In genomic region chr10:71844084-71844483, GRCh38 we compare ENCODE assay signal across 18 cellular contexts. TPM values are rescaled to one million over a fixed set of nuclear protein-coding genes. Genes with fewer than 3 reads are reported as not detected.
A peak's percentile ranks its signal among the peaks of the same experiment; 100 is the strongest.
DNase-seq lines count a peak whose midpoint lies in the region; ATAC-seq, FAIRE-seq and TF ChIP-seq lines count a peak whose summit lies in the region.
"Had no signal": no experiment of that assay in that cellular context is flagged by ENCODE, and none has a peak within 500 bp of the region (broad histone marks: within the 10 kb centered on the region; RNA-seq: fewer than 3 reads in every experiment).

No MANE protein-coding gene starts in this region.

- peaks cover 63% of the 10 kb centered on the region for H3K4me1 Mint-ChIP-seq in neural crest cell

- peaks cover 0 to 77% of the 10 kb centered on the region in 2 donors for H3K4me1 ChIP-seq in right atrium auricular region
- H3K4me1 ChIP-seq in GM12878 (ENCODE audit: control insufficient read depth, insufficient read depth, low read length): peaks cover 27% of the 10 kb centered on the region

- peak overlapping the region; percentile 14 for H3K4me3 Mint-ChIP-seq in neural crest cell
- H3K4me3 Mint-ChIP-seq: CD8-positive, alpha-beta T cell had no signal

- WGBS in GM12878 (ENCODE audit: insufficient coverage, insufficient replicate concordance, low lambda C conversion rate, missing lambda C conversion rate): 96% methylated on average over 2 of the region's 2 CpGs

- no peak for ATAC-seq in Right ventricle myocardium superior (ENCODE audit: poor library complexity)
- no peak for ATAC-seq in GM12878
- ATAC-seq: A549; CD8-positive, alpha-beta T cell; PC-3 had no signal

- BruUV-seq in GM12878 (replicated peaks; lab: Mats Ljungman, UMichigan): no TSS peak

- H3K27me3 Mint-ChIP-seq in neural crest cell (ENCODE audit: low read depth): no peaks in the 10 kb centered on the region

- TF ChIP-seq CTCF in right atrium auricular region (IDR thresholded peaks at IDR 0.05) (no peak), GM12878 (IDR thresholded peaks at IDR 0.05 in 2 of 3, conservative IDR thresholded peaks at IDR 0.05 in 1 of 3; ENCODE audit: control insufficient read depth in 2 of 3, extremely low read depth in 1 of 3, insufficient read depth in 1 of 3, low read depth in 3 of 3, low read length in 3 of 3) (no peak), neural crest cell (conservative IDR thresholded peaks at IDR 0.05) (no peak), D721Med (IDR thresholded peaks at IDR 0.05; ENCODE audit: insufficient read depth, missing control alignments) (no peak)

- RAD21 ChIA-PET in GM12878 (lab: Charles Lee; ENCODE audit: unreplicated experiment): no interaction called here

- H3K4me3 ChIP-seq in right atrium auricular region: no peak overlapping the region
- no peak overlapping the region for H3K4me3 ChIP-seq in GM12878
- H3K4me3 ChIP-seq: A549, SJSA1 had no signal

- no peak for DNase-seq in right atrium auricular region (ENCODE audit: low spot score)
- DNase-seq in Right ventricle myocardium superior: no peak
- no peak for DNase-seq in GM12878 (ENCODE audit: low read depth, low spot score)
- DNase-seq in neural crest cell (ENCODE audit: low read depth, low spot score): no peak
- no peak for DNase-seq in NCI-H1105 (lab: John Stamatoyannopoulos, UW)
- no peak for DNase-seq in SW 1271 (lab: John Stamatoyannopoulos, UW)
- no peak for DNase-seq in D721Med (ENCODE audit: insufficient read length, low spot score)
- DNase-seq in activated CD4-positive, alpha-beta T cell treated with anti-CD3 and anti-CD28 coated beads for 1 hour: no peak
- DNase-seq: Calu3; CD8-positive, alpha-beta T cell; KBM-7; NCI-H1417 treated with DMSO at 0.1 percent for 48 hours; NCI-H187 treated with DMSO at 0.1 percent for 48 hours; NCI-H345; NCI-H524 treated with DMSO at 0.1 percent for 48 hours; PC-3 had no signal

- POLR2A ChIA-PET in GM12878 (lab: Charles Lee): no interaction called here

- CTCF ChIA-PET in GM12878 (lab: Yijun Ruan, JAX): interaction anchor here (1.4 kb wide), 1 partner anchor 52 kb away, joined by 6 read pairs; no protein-coding TSS in a partner anchor

- peak overlapping the region; percentile 17 to 49 for H3K27ac ChIP-seq in right atrium auricular region
- H3K27ac ChIP-seq in GM12878 (ENCODE audit: control insufficient read depth, insufficient read depth): peak overlapping the region; percentile 47; the same call in 1 of the 2 replicates
- H3K27ac ChIP-seq: A549, SJSA1 had no signal

- TF ChIP-seq POLR2A in GM12878 (IDR thresholded peaks at IDR 0.05; ENCODE audit: low read depth, low read length): no peak

- H2AFZ ChIP-seq in GM12878 (ENCODE audit: control insufficient read depth, low read depth, low read length): no peak overlapping the region

- H3K79me2 ChIP-seq in GM12878 (ENCODE audit: control insufficient read depth, insufficient read depth, low read length): peaks cover 77% of the 10 kb centered on the region

- H3K27me3 ChIP-seq in right atrium auricular region (no peaks in the 10 kb centered on the region), GM12878 (replicated peaks in 1 of 2; ENCODE audit: control insufficient read depth in 2 of 2, insufficient read depth in 2 of 2, low read length in 1 of 2) (no peaks in the 10 kb centered on the region)
- H3K27me3 ChIP-seq: SJSA1 had no signal

- no peaks in the 10 kb centered on the region; the same call in 1 of the 2 replicates for H4K20me1 ChIP-seq in GM12878 (ENCODE audit: control insufficient read depth, insufficient read depth)

- no peak overlapping the region for H3K27ac Mint-ChIP-seq in neural crest cell (ENCODE audit: unreplicated experiment)
- H3K27ac Mint-ChIP-seq: CD8-positive, alpha-beta T cell had no signal

- in situ Hi-C loops in GM12878 (cut with MboI): no loop called here

- no peak overlapping the region for H3K9ac ChIP-seq in GM12878 (ENCODE audit: control insufficient read depth, insufficient read depth, low read length)

- no peak for TF ChIP-seq EP300 in GM12878 (IDR thresholded peaks at IDR 0.05; ENCODE audit: borderline replicate concordance in 1 of 2, control insufficient read depth in 1 of 2, low read depth in 2 of 2, low read length in 2 of 2)

- no peak for TF ChIP-seq RAD21 in GM12878 (IDR thresholded peaks at IDR 0.05; ENCODE audit: insufficient read depth, low read depth, low read length)

- H3K36me3 ChIP-seq in right atrium auricular region (no peaks in the 10 kb centered on the region), GM12878 (ENCODE audit: control insufficient read depth in 2 of 2, insufficient read depth in 2 of 2, low read length in 1 of 2) (no peaks in the 10 kb centered on the region; a peak in 1 of 4 replicates)
- H3K36me3 ChIP-seq: SJSA1 had no signal

- no peak overlapping the region for H3K4me2 ChIP-seq in GM12878 (ENCODE audit: control insufficient read depth, insufficient read depth)
- H3K4me2 ChIP-seq: A549 had no signal

- H3K36me3 Mint-ChIP-seq in neural crest cell (ENCODE audit: low read depth): no peaks in the 10 kb centered on the region

- intact Hi-C loops in Right ventricle myocardium superior (cut with DNase I) (no loop called here), GM12878 (cut with micrococcal nuclease; ENCODE audit: unreplicated experiment) (no loop called here)

- FAIRE-seq in GM12878 (lab: Jason Lieb, UNC) (no peak), D721Med (lab: Jason Lieb, UNC) (no peak)
- FAIRE-seq: A549 had no signal

- H3K9me3 ChIP-seq in right atrium auricular region (no peaks in the 10 kb centered on the region), GM12878 (replicated peaks; ENCODE audit: control insufficient read depth, insufficient read depth, low read length) (no peaks in the 10 kb centered on the region)
- H3K9me3 ChIP-seq: A549, SJSA1 had no signal

- SMC1A ChIA-PET in GM12878 (lab: Charles Lee; ENCODE audit: uncharacterized antibody, unreplicated experiment): interaction anchor here (1.0 to 3.0 kb wide), 2 partner anchors 19 to 52 kb away, joined by 3 to 8 read pairs; no protein-coding TSS in a partner anchor

- H3K9me3 Mint-ChIP-seq in neural crest cell: no peaks in the 10 kb centered on the region
- H3K9me3 Mint-ChIP-seq: CD8-positive, alpha-beta T cell had no signal

TF ChIP-seq in GM12878, 131 proteins besides CTCF, POLR2A, EP300 and RAD21 (continues in another document):
- TF ChIP-seq ELK1 (IDR thresholded peaks at IDR 0.05; ENCODE audit: low read depth, low read length) (no peak), SKIL (IDR thresholded peaks at IDR 0.05; ENCODE audit: low read depth, poor library complexity, severe bottlenecking) (no peak), CREM (IDR thresholded peaks at IDR 0.05; ENCODE audit: low read depth) (no peak), BCL3 (IDR thresholded peaks at IDR 0.05; ENCODE audit: borderline replicate concordance, insufficient read depth, low read depth, low read length, poor library complexity, severe bottlenecking) (no peak)

RNA-seq across cellular contexts. Expression of gene PSAP, which starts 7.0 kb away (rescaled TPM):
- total RNA-seq in right atrium auricular region (1,000 to 10,000 TPM; 1,145 to 1,486 TPM), Right ventricle myocardium superior (1,816 TPM), GM12878 (2014; rRNA removed) (287 and 299 TPM in 2 replicates), GM12878 (2014; rRNA removed; fragmentation: Illumina TruSeq; extraction: Trizol) (178 and 179 TPM in 2 replicates), GM12878 (2021) (336 and 346 TPM in 2 replicates), neural crest cell (272 and 295 TPM in 2 replicates)
- 269 and 285 TPM in 2 replicates for total RNA-seq in GM12878 (2013; cell fraction: nucleolus; rRNA removed)
- 193 TPM for polyA plus RNA-seq in GM12878 (2011; ENCODE audit: low read depth)
- polyA plus RNA-seq in GM12878 (2011; rRNA removed) (190 and 232 TPM in 2 replicates), GM12878 (2014; fragmentation: Illumina TruSeq; extraction: Trizol) (251 and 258 TPM in 2 replicates), GM12878 (2014; fragmentation: Nextera tagmentation; extraction: Ambion mirVana) (100 to 1,000 TPM; 280 to 312 TPM), GM12878 (2014; rRNA removed) (309 and 310 TPM in 2 replicates), GM12878 (2016; fragmentation: Nextera tagmentation; extraction: Ambion mirVana) (100 to 1,000 TPM; 275 to 291 TPM)
- polyA plus RNA-seq in GM12878 (2011; cell fraction: cytosol; rRNA removed): 284 and 288 TPM in 2 replicates
- polyA plus RNA-seq in GM12878 (2011; cell fraction: nucleus; rRNA removed): 240 and 286 TPM in 2 replicates
- 258 and 314 TPM in 2 replicates for polyA plus RNA-seq in GM12878 (2012)
- polyA minus RNA-seq in GM12878 (2011; rRNA and poly(A)+ RNA removed): 185 and 279 TPM in 2 replicates
- 85.0 and 93.7 TPM in 2 replicates for polyA minus RNA-seq in GM12878 (2011; cell fraction: cytosol; rRNA and poly(A)+ RNA removed)
- polyA minus RNA-seq in GM12878 (2011; cell fraction: nucleus; rRNA and poly(A)+ RNA removed): 43.9 and 51.0 TPM in 2 replicates
